8 cellular contexts compared by ENCODE assay signal in the genomic region with DNA sequence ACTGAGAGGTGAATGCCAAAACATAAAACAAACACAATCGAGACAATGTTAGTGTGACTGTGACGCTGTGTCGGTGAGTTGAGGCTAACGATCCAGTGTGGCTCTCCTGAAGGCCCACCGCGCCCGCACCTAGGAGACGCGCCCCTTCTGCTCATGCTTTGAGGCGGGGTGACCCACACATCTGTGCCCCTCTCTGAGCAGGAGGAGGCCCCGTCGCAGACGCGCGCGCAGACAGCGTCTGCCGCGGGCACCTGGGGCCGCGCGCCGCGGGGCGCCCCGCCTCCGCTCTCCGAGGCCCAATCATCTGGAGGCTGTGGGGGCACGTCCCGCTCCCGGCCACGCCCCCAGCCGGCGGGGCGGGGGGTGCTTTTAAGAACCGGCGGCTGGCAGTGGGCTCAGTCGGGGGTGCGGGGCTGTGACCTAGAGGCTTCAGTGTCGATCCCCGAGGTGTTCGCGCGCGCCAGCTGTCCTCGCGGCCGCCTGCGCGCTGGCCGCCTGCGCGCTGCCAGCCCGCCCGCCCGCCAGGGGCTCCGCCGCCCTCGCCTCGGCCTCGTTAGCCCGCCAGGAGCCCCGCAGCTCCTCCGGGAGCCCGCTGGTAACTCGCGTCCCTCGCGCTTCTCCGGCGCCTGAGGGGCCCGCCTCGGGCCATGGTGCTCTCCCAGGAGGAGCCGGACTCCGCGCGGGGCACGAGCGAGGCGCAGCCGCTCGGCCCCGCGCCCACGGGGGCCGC. TPM values are rescaled to one million over a fixed set of nuclear protein-coding genes. Genes with fewer than 3 reads are reported as not detected.
DNase-seq lines count a peak whose midpoint lies in the region; ATAC-seq lines count a peak whose summit lies in the region.

Gene SLC16A10, plus strand, starts transcription at position 398 of the 730 bp plus-strand sequence. Its CDS starts 250 bp downstream, at position 648.

- DNase-seq in AG08395 (ENCODE audit: low spot score) (peak; percentile 10), NCI-H2227 (lab: John Stamatoyannopoulos, UW; ENCODE audit: unreplicated experiment) (peak; percentile 83), cortex of kidney (lab: John Stamatoyannopoulos, UW) (peak; percentile 32), lung microvascular endothelial cell (ENCODE audit: low read depth in 2 of 2) (peak; percentile 4 to 35)
- peak; percentile 81 for DNase-seq in activated CD4-positive, alpha-beta T cell treated with anti-CD3 and anti-CD28 coated beads for 48 hours
- peak; percentile 64 for DNase-seq in stimulated activated CD8-positive, alpha-beta memory T cell treated with anti-CD3 and anti-CD28 coated beads, Interleukin-12 subunit alpha, Interleukin-12 subunit beta, amount 100 ng/mL, for 1 hour (ENCODE audit: low read depth)

- ATAC-seq in GM18870 (IDR thresholded peaks at IDR 0.05; ENCODE audit: unreplicated experiment) = peak; percentile 48
- peak; percentile 78 for ATAC-seq in HG03103 (IDR thresholded peaks at IDR 0.05; ENCODE audit: low read depth, unreplicated experiment)

RNA-seq across cellular contexts. Expression of gene SLC16A10, which starts in this region (rescaled TPM):
- total RNA-seq in lung microvascular endothelial cell = 0.20 TPM in 1 of 2 replicates, not detected in the other

Comparison
In these comparisons a context has a peak if more than half of its experiments do, and no peak if none do; other contexts are left out.
1. Peak in every context shown above with its lines: DNase-seq and ATAC-seq.
2. Peak in DNase-seq in lung microvascular endothelial cell; RNA of the gene not detected or under 1 TPM.
3. DNase-seq: peak in every context shown above with its lines; median percentile 83 in NCI-H2227; 81 in activated CD4-positive, alpha-beta T cell treated with anti-CD3 and anti-CD28 coated beads for 48 hours; 64 in stimulated activated CD8-positive, alpha-beta memory T cell treated with anti-CD3 and anti-CD28 coated beads, Interleukin-12 subunit alpha, Interleukin-12 subunit beta, amount 100 ng/mL, for 1 hour; 32 in cortex of kidney; 20 in lung microvascular endothelial cell; 10 in AG08395.